1 cellular context compared by ENCODE assay signal in genomic region chr19:49017666-49018351, GRCh38.
TF ChIP-seq lines count a peak whose summit lies in the region.

No MANE protein-coding gene starts in this region.

TF ChIP-seq in HEK293, 187 proteins besides CTCF, POLR2A, EP300 and RAD21 (continued from another document and continues in another):
- TF ChIP-seq ZNF335 (tag by site-specific recombination; conservative IDR thresholded peaks at IDR 0.05) (peak; percentile 60), ZNF280D (tag by site-specific recombination; IDR thresholded peaks at IDR 0.05) (no peak), BCL11A (tag by site-specific recombination; IDR thresholded peaks at IDR 0.05; ENCODE audit: low read depth) (no peak), BCL11B (tag by site-specific recombination; IDR thresholded peaks at IDR 0.05; ENCODE audit: low read depth) (0 out of 2 replicates have a peak, but pooled peaks have one; percentile 20), KLF8 (tag by site-specific recombination; IDR thresholded peaks at IDR 0.05) (no peak; the same call in 1 of the 2 replicates), ZNF548 (tag by site-specific recombination; IDR thresholded peaks at IDR 0.05) (no peak), ZNF416 (tag by site-specific recombination; IDR thresholded peaks at IDR 0.05) (no peak), ZNF544 (tag by site-specific recombination; IDR thresholded peaks at IDR 0.05) (no peak), GLI2 (tag by site-specific recombination; IDR thresholded peaks at IDR 0.05; ENCODE audit: borderline replicate concordance, low read depth) (no peak), ZNF404 (tag by site-specific recombination; IDR thresholded peaks at IDR 0.05) (no peak), ZNF146 (tag by site-specific recombination; IDR thresholded peaks at IDR 0.05) (no peak), IKZF3 (tag by site-specific recombination; IDR thresholded peaks at IDR 0.05) (0 out of 2 replicates have a peak, but pooled peaks have one; percentile 48), ZFP37 (tag by site-specific recombination; IDR thresholded peaks at IDR 0.05) (no peak), ZSCAN30 (tag by site-specific recombination; IDR thresholded peaks at IDR 0.05) (0 out of 2 replicates have a peak, but pooled peaks have one; percentile 37), ZNF777 (tag by site-specific recombination; IDR thresholded peaks at IDR 0.05; ENCODE audit: borderline replicate concordance) (no peak), ZNF174 (tag by site-specific recombination; IDR thresholded peaks at IDR 0.05) (no peak), ZNF423 (tag by site-specific recombination; IDR thresholded peaks at IDR 0.05) (peak; percentile 58; the same call in 1 of the 2 replicates), ZBTB1 (tag by site-specific recombination; IDR thresholded peaks at IDR 0.05) (no peak), ZNF837 (tag by site-specific recombination; IDR thresholded peaks at IDR 0.05) (no peak), KLF16 (tag by site-specific recombination; IDR thresholded peaks at IDR 0.05) (0 out of 2 replicates have a peak, but pooled peaks have one; percentile 37), PRDM1 (tag by site-specific recombination; IDR thresholded peaks at IDR 0.05) (no peak), ZNF488 (tag by site-specific recombination; IDR thresholded peaks at IDR 0.05) (no peak), KLF1 (tag by site-specific recombination; IDR thresholded peaks at IDR 0.05) (peak; percentile 93), ZSCAN4 (tag by site-specific recombination; IDR thresholded peaks at IDR 0.05) (no peak), WT1 (tag by site-specific recombination; IDR thresholded peaks at IDR 0.05) (no peak), ZXDB (tag by site-specific recombination; IDR thresholded peaks at IDR 0.05) (peak; percentile 72), ZNF133 (tag by site-specific recombination; IDR thresholded peaks at IDR 0.05) (no peak), ZNF830 (tag by site-specific recombination; IDR thresholded peaks at IDR 0.05; ENCODE audit: low read depth) (no peak), ZBTB11 (tag by site-specific recombination; conservative IDR thresholded peaks at IDR 0.05; ENCODE audit: low read depth) (peak; percentile 45; the same call in 1 of the 2 replicates), ZBTB49 (tag by site-specific recombination; IDR thresholded peaks at IDR 0.05; ENCODE audit: low read depth) (no peak), ZNF112 (tag by site-specific recombination; IDR thresholded peaks at IDR 0.05) (no peak), ZNF184 (tag by site-specific recombination; IDR thresholded peaks at IDR 0.05) (no peak), ZNF2 (tag by site-specific recombination; IDR thresholded peaks at IDR 0.05) (no peak), GLIS2 (tag by site-specific recombination; IDR thresholded peaks at IDR 0.05) (peak; percentile 80), ZNF341 (tag by site-specific recombination; IDR thresholded peaks at IDR 0.05; ENCODE audit: low read depth) (no peak)
- TF ChIP-seq, protein P1, sequence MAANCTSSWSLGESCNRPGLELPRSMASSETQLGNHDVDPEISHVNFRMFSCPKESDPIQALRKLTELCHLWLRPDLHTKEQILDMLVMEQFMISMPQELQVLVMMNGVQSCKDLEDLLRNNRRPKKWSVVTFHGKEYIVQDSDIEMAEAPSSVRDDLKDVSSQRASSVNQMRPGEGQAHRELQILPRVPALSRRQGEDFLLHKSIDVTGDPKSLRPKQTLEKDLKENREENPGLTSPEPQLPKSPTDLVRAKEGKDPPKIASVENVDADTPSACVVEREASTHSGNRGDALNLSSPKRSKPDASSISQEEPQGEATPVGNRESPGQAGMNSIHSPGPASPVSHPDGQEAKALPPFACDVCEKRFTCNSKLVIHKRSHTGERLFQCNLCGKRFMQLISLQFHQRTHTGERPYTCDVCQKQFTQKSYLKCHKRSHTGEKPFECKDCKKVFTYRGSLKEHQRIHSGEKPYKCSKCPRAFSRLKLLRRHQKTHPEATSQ (tag by site-specific recombination; IDR thresholded peaks at IDR 0.05) = no peak
- TF ChIP-seq, protein P2, sequence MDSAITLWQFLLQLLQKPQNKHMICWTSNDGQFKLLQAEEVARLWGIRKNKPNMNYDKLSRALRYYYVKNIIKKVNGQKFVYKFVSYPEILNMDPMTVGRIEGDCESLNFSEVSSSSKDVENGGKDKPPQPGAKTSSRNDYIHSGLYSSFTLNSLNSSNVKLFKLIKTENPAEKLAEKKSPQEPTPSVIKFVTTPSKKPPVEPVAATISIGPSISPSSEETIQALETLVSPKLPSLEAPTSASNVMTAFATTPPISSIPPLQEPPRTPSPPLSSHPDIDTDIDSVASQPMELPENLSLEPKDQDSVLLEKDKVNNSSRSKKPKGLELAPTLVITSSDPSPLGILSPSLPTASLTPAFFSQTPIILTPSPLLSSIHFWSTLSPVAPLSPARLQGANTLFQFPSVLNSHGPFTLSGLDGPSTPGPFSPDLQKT (IDR thresholded peaks at IDR 0.05; ENCODE audit: borderline replicate concordance, low read depth, low read length) = no peak
- TF ChIP-seq, protein P3, sequence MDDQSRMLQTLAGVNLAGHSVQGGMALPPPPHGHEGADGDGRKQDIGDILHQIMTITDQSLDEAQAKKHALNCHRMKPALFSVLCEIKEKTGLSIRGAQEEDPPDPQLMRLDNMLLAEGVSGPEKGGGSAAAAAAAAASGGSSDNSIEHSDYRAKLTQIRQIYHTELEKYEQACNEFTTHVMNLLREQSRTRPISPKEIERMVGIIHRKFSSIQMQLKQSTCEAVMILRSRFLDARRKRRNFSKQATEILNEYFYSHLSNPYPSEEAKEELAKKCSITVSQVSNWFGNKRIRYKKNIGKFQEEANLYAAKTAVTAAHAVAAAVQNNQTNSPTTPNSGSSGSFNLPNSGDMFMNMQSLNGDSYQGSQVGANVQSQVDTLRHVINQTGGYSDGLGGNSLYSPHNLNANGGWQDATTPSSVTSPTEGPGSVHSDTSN (CRISPR knock-in tag; IDR thresholded peaks at IDR 0.05) = no peak
- TF ChIP-seq, protein P4, sequence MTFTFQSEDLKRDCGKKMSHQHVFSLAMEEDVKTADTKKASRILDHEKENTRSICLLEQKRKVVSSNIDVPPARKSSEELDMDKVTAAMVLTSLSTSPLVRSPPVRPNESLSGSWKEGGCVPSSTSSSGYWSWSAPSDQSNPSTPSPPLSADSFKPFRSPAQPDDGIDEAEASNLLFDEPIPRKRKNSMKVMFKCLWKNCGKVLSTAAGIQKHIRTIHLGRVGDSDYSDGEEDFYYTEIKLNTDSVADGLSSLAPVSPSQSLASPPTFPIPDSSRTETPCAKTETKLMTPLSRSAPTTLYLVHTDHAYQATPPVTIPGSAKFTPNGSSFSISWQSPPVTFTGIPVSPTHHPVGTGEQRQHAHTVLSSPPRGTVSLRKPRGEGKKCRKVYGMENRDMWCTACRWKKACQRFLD (tag by site-specific recombination; IDR thresholded peaks at IDR 0.05) = no peak
- TF ChIP-seq, protein P5, sequence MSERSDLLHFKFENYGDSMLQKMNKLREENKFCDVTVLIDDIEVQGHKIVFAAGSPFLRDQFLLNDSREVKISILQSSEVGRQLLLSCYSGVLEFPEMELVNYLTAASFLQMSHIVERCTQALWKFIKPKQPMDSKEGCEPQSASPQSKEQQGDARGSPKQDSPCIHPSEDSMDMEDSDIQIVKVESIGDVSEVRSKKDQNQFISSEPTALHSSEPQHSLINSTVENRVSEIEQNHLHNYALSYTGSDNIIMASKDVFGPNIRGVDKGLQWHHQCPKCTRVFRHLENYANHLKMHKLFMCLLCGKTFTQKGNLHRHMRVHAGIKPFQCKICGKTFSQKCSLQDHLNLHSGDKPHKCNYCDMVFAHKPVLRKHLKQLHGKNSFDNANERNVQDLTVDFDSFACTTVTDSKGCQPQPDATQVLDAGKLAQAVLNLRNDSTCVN (tag by site-specific recombination; optimal IDR thresholded peaks at IDR 0.05) = peak; percentile 43
- TF ChIP-seq, protein P6, sequence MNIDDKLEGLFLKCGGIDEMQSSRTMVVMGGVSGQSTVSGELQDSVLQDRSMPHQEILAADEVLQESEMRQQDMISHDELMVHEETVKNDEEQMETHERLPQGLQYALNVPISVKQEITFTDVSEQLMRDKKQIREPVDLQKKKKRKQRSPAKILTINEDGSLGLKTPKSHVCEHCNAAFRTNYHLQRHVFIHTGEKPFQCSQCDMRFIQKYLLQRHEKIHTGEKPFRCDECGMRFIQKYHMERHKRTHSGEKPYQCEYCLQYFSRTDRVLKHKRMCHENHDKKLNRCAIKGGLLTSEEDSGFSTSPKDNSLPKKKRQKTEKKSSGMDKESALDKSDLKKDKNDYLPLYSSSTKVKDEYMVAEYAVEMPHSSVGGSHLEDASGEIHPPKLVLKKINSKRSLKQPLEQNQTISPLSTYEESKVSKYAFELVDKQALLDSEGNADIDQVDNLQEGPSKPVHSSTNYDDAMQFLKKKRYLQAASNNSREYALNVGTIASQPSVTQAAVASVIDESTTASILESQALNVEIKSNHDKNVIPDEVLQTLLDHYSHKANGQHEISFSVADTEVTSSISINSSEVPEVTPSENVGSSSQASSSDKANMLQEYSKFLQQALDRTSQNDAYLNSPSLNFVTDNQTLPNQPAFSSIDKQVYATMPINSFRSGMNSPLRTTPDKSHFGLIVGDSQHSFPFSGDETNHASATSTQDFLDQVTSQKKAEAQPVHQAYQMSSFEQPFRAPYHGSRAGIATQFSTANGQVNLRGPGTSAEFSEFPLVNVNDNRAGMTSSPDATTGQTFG (tag by site-specific recombination; IDR thresholded peaks at IDR 0.05; ENCODE audit: borderline replicate concordance) = no peak
